27 cellular contexts compared by ENCODE assay signal in genomic region chrX:64867217-64867616, GRCh38.
"Had no signal": no experiment of that assay in that cellular context is flagged by ENCODE, and none has a peak within 500 bp of the region (broad histone marks: within the 10 kb centered on the region; RNA-seq: fewer than 3 reads in every experiment).

No MANE protein-coding gene starts in this region.

- H3K27ac Mint-ChIP-seq: dendritic cell treated with granulocyte-macrophage colony-stimulating factor and Interleukin-4, amounts not matched to agents 40 ng/mL and 50 ng/mL, for 4 days; endodermal cell; immature natural killer cell; mesothelial cell of epicardium had no signal

- H3K4me3 ChIP-seq: colonic mucosa, esophagus squamous epithelium, gastroesophageal sphincter, heart left ventricle, hepatocyte, left lung, lower lobe of right lung, mucosa of descending colon had no signal

- H3K4me1 Mint-ChIP-seq: endodermal cell, immature natural killer cell, mesothelial cell of epicardium had no signal

- ATAC-seq: effector memory CD8-positive, alpha-beta T cell; esophagus mucosa; foreskin keratinocyte; gastroesophageal sphincter; heart left ventricle; left cardiac atrium; left lung; left ventricle myocardium superior; lower lobe of right lung; mucosa of descending colon had no signal

- H3K27me3 Mint-ChIP-seq: dendritic cell treated with granulocyte-macrophage colony-stimulating factor and Interleukin-4, amounts not matched to agents 40 ng/mL and 50 ng/mL, for 4 days; effector memory CD8-positive, alpha-beta T cell had no signal

- H3K4me3 Mint-ChIP-seq: dendritic cell treated with granulocyte-macrophage colony-stimulating factor and Interleukin-4, amounts not matched to agents 40 ng/mL and 50 ng/mL, for 4 days; effector memory CD8-positive, alpha-beta T cell; endodermal cell; immature natural killer cell; mesothelial cell of epicardium had no signal

- H3K36me3 Mint-ChIP-seq: immature natural killer cell, mesothelial cell of epicardium had no signal

- FAIRE-seq: endometrium, frontal cortex had no signal

- DNase-seq: colonic mucosa; cortex of kidney; effector CD8-positive, alpha-beta T cell; effector memory CD8-positive, alpha-beta T cell; endodermal cell; erythroblast; esophagus squamous epithelium; foreskin keratinocyte; heart left ventricle; hypothalamus; immature natural killer cell; islet precursor cell; kidney; kidney glomerular epithelial cell; left cardiac atrium; left lung; left ventricle myocardium superior; lower lobe of right lung; mesenchymal stem cell; mucosa of descending colon had no signal
